18 cellular contexts compared by ENCODE assay signal in genomic region chr17:75098861-75099260, GRCh38. TPM values are rescaled to one million over a fixed set of nuclear protein-coding genes. Genes with fewer than 3 reads are reported as not detected.
A peak's percentile ranks its signal among the peaks of the same experiment; 100 is the strongest.
DNase-seq lines count a peak whose midpoint lies in the region; ATAC-seq and TF ChIP-seq lines count a peak whose summit lies in the region.
"Had no signal": no experiment of that assay in that cellular context is flagged by ENCODE, and none has a peak within 500 bp of the region (broad histone marks: within the 10 kb centered on the region; RNA-seq: fewer than 3 reads in every experiment).

No MANE protein-coding gene starts in this region.

- no peak overlapping the region for H2AK5ac ChIP-seq in mesenchymal stem cell (ENCODE audit: low read length, severe bottlenecking)

- H3K27me3 ChIP-seq in H7 (ENCODE audit: control insufficient read depth, insufficient read depth, low read length): no peaks in the 10 kb centered on the region
- H3K27me3 ChIP-seq in Panc1 (ENCODE audit: control insufficient read depth, insufficient read depth, low read length): no peaks in the 10 kb centered on the region
- H3K27me3 ChIP-seq in mesenchymal stem cell (ENCODE audit: control insufficient read depth in 1 of 2, insufficient read depth in 1 of 2, low read length in 2 of 2): no peaks in the 10 kb centered on the region
- H3K27me3 ChIP-seq in effector memory CD4-positive, alpha-beta T cell (replicated peaks; ENCODE audit: control insufficient read depth, insufficient read depth, low read length, poor library complexity, severe bottlenecking): no peaks in the 10 kb centered on the region
- H3K27me3 ChIP-seq: BLaER1 treated with 17β-estradiol and CSF1 and Interleukin-3, amounts not matched to agents 10 nM and 100 nM had no signal

- no peaks in the 10 kb centered on the region for H3K9me3 Mint-ChIP-seq in stimulated activated memory B cell treated with anti-CD40 and anti-IgM and Interleukin-4, amounts not matched to agents 10 μg/mL and 1 μg/mL and 100 μg/mL, for 72 hours
- H3K9me3 Mint-ChIP-seq: CD8-positive, alpha-beta T cell had no signal

- BruUV-seq in Panc1 (replicated peaks; lab: Mats Ljungman, UMichigan): TSS peak; percentile 67

- in situ Hi-C loops in Panc1 (cut with HindIII; ENCODE audit: low pct_unique_long_range_greater_than_20kb, low sequenced_read_pairs): no loop called here

- H2BK15ac ChIP-seq in mesenchymal stem cell (ENCODE audit: low read depth, poor library complexity, severe bottlenecking): no peak overlapping the region

- TF ChIP-seq CTCF in Panc1 (IDR thresholded peaks at IDR 0.05): no peak
- no peak for TF ChIP-seq CTCF in coronary artery (IDR thresholded peaks at IDR 0.05)

- H4K91ac ChIP-seq in mesenchymal stem cell (ENCODE audit: low read length): peak overlapping the region; percentile 53

- intact Hi-C loops in Panc1 (cut with micrococcal nuclease; ENCODE audit: unreplicated experiment): no loop called here

- no peak overlapping the region for H3K4me3 Mint-ChIP-seq in stimulated activated memory B cell treated with anti-CD40 and anti-IgM and Interleukin-4, amounts not matched to agents 10 μg/mL and 1 μg/mL and 100 μg/mL, for 72 hours
- H3K4me3 Mint-ChIP-seq: CD8-positive, alpha-beta T cell had no signal

- H2BK120ac ChIP-seq in mesenchymal stem cell (ENCODE audit: low read depth, low read length): no peak overlapping the region

- H3K4me1 Mint-ChIP-seq in stimulated activated memory B cell treated with anti-CD40 and anti-IgM and Interleukin-4, amounts not matched to agents 10 μg/mL and 1 μg/mL and 100 μg/mL, for 72 hours: peaks cover 22% of the 10 kb centered on the region

- H3K27me3 Mint-ChIP-seq in stimulated activated memory B cell treated with anti-CD40 and anti-IgM and Interleukin-4, amounts not matched to agents 10 μg/mL and 1 μg/mL and 100 μg/mL, for 72 hours: no peaks in the 10 kb centered on the region

- H3K4me3 ChIP-seq in H7 (ENCODE audit: insufficient read depth, low read depth, low read length): no peak overlapping the region
- no peak overlapping the region for H3K4me3 ChIP-seq in Panc1 (ENCODE audit: low read depth in 2 of 2, low read length in 2 of 2)
- H3K4me3 ChIP-seq in mesenchymal stem cell (ENCODE audit: insufficient read depth in 1 of 2, low read depth in 1 of 2, low read length in 2 of 2): no peak overlapping the region
- H3K4me3 ChIP-seq in coronary artery: no peak overlapping the region
- H3K4me3 ChIP-seq in effector memory CD4-positive, alpha-beta T cell (ENCODE audit: insufficient read depth, low read depth, low read length, poor library complexity, severe bottlenecking): no peak overlapping the region
- H3K4me3 ChIP-seq: BLaER1 treated with 17β-estradiol and CSF1 and Interleukin-3, amounts not matched to agents 10 nM and 100 nM; K562 had no signal

- H3K14ac ChIP-seq in mesenchymal stem cell (ENCODE audit: low read length in 2 of 2): peak overlapping the region in 1 of 2 experiments; percentile 71

- DNase-seq in H7 (peak; percentile 18), Panc1 (ENCODE audit: low read depth, low spot score) (no peak), mesenchymal stem cell (no peak), H4 (ENCODE audit: low spot score) (no peak), coronary artery (ENCODE audit: low spot score) (no peak)
- DNase-seq in effector memory CD4-positive, alpha-beta T cell: no peak
- DNase-seq: CD8-positive, alpha-beta T cell; DMS53; GOT3; NCI-H1105; NCI-H2081; NCI-H2171 treated with DMSO at 0.1 percent for 48 hours; NCI-H446 treated with DMSO at 0.1 percent for 48 hours; SIG-M5 had no signal

- CTCF ChIA-PET in Panc1 (lab: Charles Lee): no interaction called here

- peaks cover 14% of the 10 kb centered on the region for H3K4me1 ChIP-seq in Panc1 (ENCODE audit: control insufficient read depth, insufficient read depth, low read length)
- peaks cover 9% of the 10 kb centered on the region for H3K4me1 ChIP-seq in mesenchymal stem cell (ENCODE audit: control insufficient read depth, insufficient read depth, low read depth, low read length)
- no peaks in the 10 kb centered on the region for H3K4me1 ChIP-seq in effector memory CD4-positive, alpha-beta T cell (ENCODE audit: control insufficient read depth, insufficient read depth, low read length, poor library complexity, severe bottlenecking)

- H3K36me3 Mint-ChIP-seq in stimulated activated memory B cell treated with anti-CD40 and anti-IgM and Interleukin-4, amounts not matched to agents 10 μg/mL and 1 μg/mL and 100 μg/mL, for 72 hours: no peaks in the 10 kb centered on the region

- H2BK5ac ChIP-seq in mesenchymal stem cell (ENCODE audit: low read depth, low read length, poor library complexity, severe bottlenecking): no peak overlapping the region

- H3K27ac Mint-ChIP-seq in stimulated activated memory B cell treated with anti-CD40 and anti-IgM and Interleukin-4, amounts not matched to agents 10 μg/mL and 1 μg/mL and 100 μg/mL, for 72 hours: peak overlapping the region; percentile 2
- H3K27ac Mint-ChIP-seq: CD8-positive, alpha-beta T cell had no signal

- H3K4ac ChIP-seq in mesenchymal stem cell (ENCODE audit: low read depth in 1 of 2, low read length in 2 of 2): no peak overlapping the region

- POLR2A ChIA-PET in Panc1 (lab: Charles Lee): no interaction called here

- 91% methylated on average over 7 of the region's 7 CpGs for WGBS in mesenchymal stem cell

- no peak for ATAC-seq in Panc1
- ATAC-seq in stimulated activated memory B cell treated with anti-CD40 and anti-IgM and Interleukin-4, amounts not matched to agents 10 μg/mL and 1 μg/mL and 100 μg/mL, for 72 hours: no peak
- ATAC-seq: CD8-positive, alpha-beta T cell; K562; SK-N-SH treated with all-trans-retinoic acid at 6 μM for 48 hours had no signal

- no peak overlapping the region for H2AFZ ChIP-seq in mesenchymal stem cell (ENCODE audit: low read depth, low read length)

- H3K36me3 ChIP-seq in H7 (replicated peaks; ENCODE audit: control insufficient read depth, insufficient read depth, low read length): peaks cover 12% of the 10 kb centered on the region
- peaks cover 2% of the 10 kb centered on the region; the same call in 1 of the 2 replicates for H3K36me3 ChIP-seq in Panc1 (ENCODE audit: control insufficient read depth, insufficient read depth, low read length)
- H3K36me3 ChIP-seq in mesenchymal stem cell (ENCODE audit: control insufficient read depth in 1 of 2, insufficient read depth in 2 of 2, low read depth in 1 of 2, low read length in 2 of 2): peaks cover 18 to 61% of the 10 kb centered on the region in 2 experiments
- H3K36me3 ChIP-seq in effector memory CD4-positive, alpha-beta T cell (ENCODE audit: control insufficient read depth, insufficient read depth, low read length): peaks cover 4% of the 10 kb centered on the region

- H3K9ac ChIP-seq in mesenchymal stem cell (ENCODE audit: low read length): no peak overlapping the region
- H3K9ac ChIP-seq: BLaER1 treated with 17β-estradiol and CSF1 and Interleukin-3, amounts not matched to agents 10 nM and 100 nM had no signal

- H3K27ac ChIP-seq in Panc1 (ENCODE audit: low read length): no peak overlapping the region
- no peak overlapping the region for H3K27ac ChIP-seq in mesenchymal stem cell (ENCODE audit: low read length, poor library complexity, severe bottlenecking)
- H3K27ac ChIP-seq in coronary artery: no peak overlapping the region
- no peak overlapping the region for H3K27ac ChIP-seq in effector memory CD4-positive, alpha-beta T cell (ENCODE audit: insufficient read depth, low read length, poor library complexity, severe bottlenecking)
- H3K27ac ChIP-seq: BLaER1 treated with 17β-estradiol and CSF1 and Interleukin-3, amounts not matched to agents 10 nM and 100 nM had no signal

- H3K4me2 ChIP-seq in mesenchymal stem cell (ENCODE audit: low read length, poor library complexity, severe bottlenecking): no peak overlapping the region
- H3K4me2 ChIP-seq: BLaER1 treated with 17β-estradiol and CSF1 and Interleukin-3, amounts not matched to agents 10 nM and 100 nM had no signal

- no peak overlapping the region for H3K23ac ChIP-seq in mesenchymal stem cell (ENCODE audit: low read length in 2 of 2)

- peak overlapping the region; percentile 63 for H4K8ac ChIP-seq in mesenchymal stem cell (ENCODE audit: low read length)

- H3K9me3 ChIP-seq in Panc1 (ENCODE audit: control insufficient read depth, insufficient read depth, low read depth, low read length): no peaks in the 10 kb centered on the region
- no peaks in the 10 kb centered on the region for H3K9me3 ChIP-seq in mesenchymal stem cell (ENCODE audit: control insufficient read depth, low read length)
- H3K9me3 ChIP-seq in effector memory CD4-positive, alpha-beta T cell (ENCODE audit: control insufficient read depth, low read length): no peaks in the 10 kb centered on the region
- H3K9me3 ChIP-seq: BLaER1 treated with 17β-estradiol and CSF1 and Interleukin-3, amounts not matched to agents 10 nM and 100 nM had no signal

- peaks cover 8% of the 10 kb centered on the region for H3K79me1 ChIP-seq in mesenchymal stem cell (replicated peaks; ENCODE audit: low read length, poor library complexity, severe bottlenecking)

- H2BK12ac ChIP-seq in mesenchymal stem cell (ENCODE audit: low read length in 2 of 2): no peak overlapping the region

- H3K18ac ChIP-seq in mesenchymal stem cell (ENCODE audit: low read depth in 1 of 2, low read length in 2 of 2): no peak overlapping the region

RNA-seq across cellular contexts. Expression of gene ARMC7, which starts 10.9 kb away (rescaled TPM):
- 6.2 and 9.5 TPM in 2 replicates for total RNA-seq in H7 (2014; rRNA removed; shearing (Covaris generic))
- 48.7 TPM for total RNA-seq in Panc1 (2021; ENCODE audit: unreplicated experiment)
- 74.7 TPM for polyA plus RNA-seq in Panc1 (2012; ENCODE audit: insufficient read length)
- polyA plus RNA-seq in mesenchymal stem cell (2013, experiment 1 of 2): 6.8 TPM
- polyA plus RNA-seq in mesenchymal stem cell (2013, experiment 2 of 2): 6.8 TPM
- 4.0 and 5.2 TPM in 2 replicates for total RNA-seq in H4 (2014; rRNA removed; shearing (Covaris generic))

RNA-seq across cellular contexts. Expression of gene SLC16A5, which starts 11.1 kb away (rescaled TPM):
- 28.2 and 38.8 TPM in 2 replicates for total RNA-seq in H7 (2014; rRNA removed; shearing (Covaris generic))
- total RNA-seq in Panc1 (2021; ENCODE audit: unreplicated experiment): 46.6 TPM
- polyA plus RNA-seq in Panc1 (2012; ENCODE audit: insufficient read length): 70.7 TPM
- polyA plus RNA-seq in mesenchymal stem cell (2013, experiment 1 of 2): 12.9 TPM
- 12.0 TPM for polyA plus RNA-seq in mesenchymal stem cell (2013, experiment 2 of 2)
- total RNA-seq in H4 (2014; rRNA removed; shearing (Covaris generic)): not detected in 2 replicates

RNA-seq across cellular contexts. Expression of gene NT5C, which starts 32.7 kb away (rescaled TPM):
- 106 and 118 TPM in 2 replicates for total RNA-seq in H7 (2014; rRNA removed; shearing (Covaris generic))
- total RNA-seq in Panc1 (2021; ENCODE audit: unreplicated experiment): 63.4 TPM
- 82.5 TPM for polyA plus RNA-seq in Panc1 (2012; ENCODE audit: insufficient read length)
- 52.5 TPM for polyA plus RNA-seq in mesenchymal stem cell (2013, experiment 1 of 2)
- polyA plus RNA-seq in mesenchymal stem cell (2013, experiment 2 of 2): 56.2 TPM
- total RNA-seq in H4 (2014; rRNA removed; shearing (Covaris generic)): 122 and 134 TPM in 2 replicates

RNA-seq across cellular contexts. Expression of gene KCTD2, which starts 51.8 kb away (rescaled TPM):
- 34.9 and 41.0 TPM in 2 replicates for total RNA-seq in H7 (2014; rRNA removed; shearing (Covaris generic))
- total RNA-seq in Panc1 (2021; ENCODE audit: unreplicated experiment): 34.9 TPM
- polyA plus RNA-seq in Panc1 (2012; ENCODE audit: insufficient read length): 29.9 TPM
- polyA plus RNA-seq in mesenchymal stem cell (2013, experiment 1 of 2): 11.7 TPM
- polyA plus RNA-seq in mesenchymal stem cell (2013, experiment 2 of 2): 11.8 TPM
- 14.3 and 16.5 TPM in 2 replicates for total RNA-seq in H4 (2014; rRNA removed; shearing (Covaris generic))

RNA-seq across cellular contexts. Expression of gene ATP5PD, which starts 52.1 kb away (rescaled TPM):
- total RNA-seq in H7 (2014; rRNA removed; shearing (Covaris generic)): 399 and 432 TPM in 2 replicates
- 413 TPM for total RNA-seq in Panc1 (2021; ENCODE audit: unreplicated experiment)
- 260 TPM for polyA plus RNA-seq in Panc1 (2012; ENCODE audit: insufficient read length)
- polyA plus RNA-seq in mesenchymal stem cell (2013, experiment 1 of 2): 488 TPM
- 495 TPM for polyA plus RNA-seq in mesenchymal stem cell (2013, experiment 2 of 2)
- total RNA-seq in H4 (2014; rRNA removed; shearing (Covaris generic)): 595 and 655 TPM in 2 replicates

Comparison
In these comparisons a context has a peak if more than half of its experiments do, and no peak if none do; other contexts are left out.
1. RNA of gene SLC16A5, which starts 11.1 kb away (total RNA-seq): 46.6 TPM in Panc1 (single experiment) and 28.2 to 38.8 TPM in H7; not detected in H4; every median in the first group is over 10 times any median in the second.